Comparison of ENCODE assay signal across 8 cellular contexts in the genomic region with DNA sequence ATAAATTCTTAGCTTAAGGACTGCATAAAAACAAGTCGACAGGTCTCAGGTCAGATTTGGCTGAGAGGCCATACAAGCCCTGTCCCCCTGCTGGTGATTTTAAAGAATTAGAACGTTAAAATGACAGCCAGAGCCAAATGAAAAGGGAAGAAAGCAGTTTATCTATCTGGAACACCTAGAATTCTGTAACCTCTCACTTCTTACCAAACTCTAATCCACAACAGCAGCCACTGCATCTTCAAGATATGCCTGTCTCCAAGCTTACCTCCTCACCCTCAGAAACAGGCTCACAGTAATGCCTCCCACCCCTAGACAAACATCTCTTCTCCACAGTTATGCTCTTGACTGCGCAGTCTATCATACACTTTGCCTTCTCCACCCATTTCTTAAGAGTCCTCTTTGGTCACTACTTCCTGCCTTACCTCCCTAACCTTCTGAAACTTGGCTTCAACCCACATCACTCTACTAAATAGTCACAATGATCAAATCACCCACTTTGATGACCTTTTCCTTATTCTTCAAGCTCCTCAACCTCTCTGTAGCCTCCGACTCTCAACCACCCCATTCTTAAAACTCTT. TPM values are rescaled to one million over a fixed set of nuclear protein-coding genes. Genes with fewer than 3 reads are reported as not detected.
A peak's percentile ranks its signal among the peaks of the same experiment; 100 is the strongest.
DNase-seq lines count a peak whose midpoint lies in the region; ATAC-seq and TF ChIP-seq lines count a peak whose summit lies in the region.

No MANE protein-coding gene starts in this region.

- H3K4me1 ChIP-seq in heart left ventricle = peaks cover 0 to 49% (median 30%) of the 10 kb centered on the region in 12 donors
- H3K4me1 ChIP-seq in breast epithelium = no peaks in the 10 kb centered on the region
- H3K4me1 ChIP-seq in muscle layer of colon (ENCODE audit: insufficient read depth, low read length) = peaks cover 45% of the 10 kb centered on the region

- WGBS in heart left ventricle, 4 donors = 49 to 50% (median 50%) methylated on average over 4 of the region's 4 CpGs

- H3K9ac ChIP-seq in muscle layer of colon (ENCODE audit: low read length) = no peak overlapping the region

- TF ChIP-seq POLR2A in heart left ventricle (IDR thresholded peaks at IDR 0.05) (no peak), breast epithelium (IDR thresholded peaks at IDR 0.05) (no peak)

- H3K4me3 ChIP-seq in heart left ventricle = no peak overlapping the region
- H3K4me3 ChIP-seq in breast epithelium = no peak overlapping the region
- H3K4me3 ChIP-seq in muscle layer of colon (ENCODE audit: low read depth in 1 of 2, low read length in 2 of 2) = no peak overlapping the region

- peaks cover 0 to 15% (median 4%) of the 10 kb centered on the region in 9 donors for H3K36me3 ChIP-seq in heart left ventricle
- no peaks in the 10 kb centered on the region for H3K36me3 ChIP-seq in breast epithelium
- H3K36me3 ChIP-seq in muscle layer of colon (ENCODE audit: insufficient read depth, low read length) = no peaks in the 10 kb centered on the region

- intact Hi-C loops in heart left ventricle (cut with DNase I) = no loop called here
- intact Hi-C loops in Right ventricle myocardium inferior (cut with DNase I) = no loop called here
- intact Hi-C loops in breast epithelium (cut with DNase I; ENCODE audit: low total_unique reads) = no loop called here

- DNase-seq in heart left ventricle (no peak), Right ventricle myocardium inferior (ENCODE audit: missing footprints) (no peak), NCI-H82 treated with DMSO at 0.1 percent for 48 hours (lab: John Stamatoyannopoulos, UW; ENCODE audit: unreplicated experiment) (peak; percentile 35), breast epithelium (ENCODE audit: low spot score in 2 of 2) (no peak), globus pallidus (ENCODE audit: low spot score) (no peak)
- DNase-seq in activated CD4-positive, CD25-positive, alpha-beta regulatory T cell treated with anti-CD3 and anti-CD28 coated beads, Interleukin-2, amount 50 U/mL, for 72 hours = no peak

- H3K9me3 ChIP-seq in heart left ventricle (peaks cover 0 to 6% (median 0%) of the 10 kb centered on the region in 12 donors), breast epithelium (no peaks in the 10 kb centered on the region), muscle layer of colon (ENCODE audit: low read length) (no peaks in the 10 kb centered on the region)

- peak in 2 of 4 donors; percentile 26 to 44 for ATAC-seq in heart left ventricle
- ATAC-seq in Right ventricle myocardium inferior = no peak
- ATAC-seq in esophagus mucosa = no peak

- H3K27ac ChIP-seq in heart left ventricle = peak overlapping the region in 5 of 12 donors; percentile 7 to 55 (median 35)
- peak overlapping the region; percentile 46 to 65 for H3K27ac ChIP-seq in breast epithelium
- H3K27ac ChIP-seq in muscle layer of colon (ENCODE audit: low read depth, low read length) = peak overlapping the region; percentile 21

- no peaks in the 10 kb centered on the region for H3K27me3 ChIP-seq in heart left ventricle
- H3K27me3 ChIP-seq in breast epithelium = no peaks in the 10 kb centered on the region
- H3K27me3 ChIP-seq in muscle layer of colon (ENCODE audit: control insufficient read depth in 1 of 2, insufficient read depth in 2 of 2, low read length in 2 of 2) = no peaks in the 10 kb centered on the region

- TF ChIP-seq CTCF in heart left ventricle (IDR thresholded peaks at IDR 0.05) (peak in 11 of 12 donors; percentile 26 to 62 (median 39)), breast epithelium (IDR thresholded peaks at IDR 0.05) (peak in 2 of 3 donors; percentile 25 to 53)

RNA-seq across cellular contexts. Expression of gene ANKFY1, which starts 14.2 kb away (rescaled TPM):
- 10 to 100 TPM; 20.6 to 44.9 (median 24.9) TPM for total RNA-seq in heart left ventricle
- 10 to 100 TPM in 1 of 2 donors, 1 to 10 TPM in 1; 9.4 to 14.5 TPM for polyA plus RNA-seq in heart left ventricle
- 23.3 TPM for total RNA-seq in Right ventricle myocardium inferior
- total RNA-seq in breast epithelium = 10 to 100 TPM; 36.3 to 44.2 (median 42.1) TPM
- 31.6 TPM for total RNA-seq in esophagus mucosa
